ENCODE assay signal across 24 cellular contexts in genomic region chr12:29429999-29430698, GRCh38. TPM values are rescaled to one million over a fixed set of nuclear protein-coding genes. Genes with fewer than 3 reads are reported as not detected.
DNase-seq lines count a peak whose midpoint lies in the region; ATAC-seq, FAIRE-seq and TF ChIP-seq lines count a peak whose summit lies in the region.
"Had no signal": no experiment of that assay in that cellular context is flagged by ENCODE, and none has a peak within 500 bp of the region (broad histone marks: within the 10 kb centered on the region; RNA-seq: fewer than 3 reads in every experiment).

No MANE protein-coding gene starts in this region.

- H3K27ac Mint-ChIP-seq in endodermal cell, result peak overlapping the region; percentile 98
- H3K27ac Mint-ChIP-seq: activated naive CD4-positive, alpha-beta T cell treated with anti-CD3 and anti-CD28 coated beads, Interleukin-2, amount 50 U/mL, for 72 hours; B cell; naive B cell had no signal

- DNase-seq in NCI-H2107 treated with DMSO at 0.1 percent for 48 hours (lab: John Stamatoyannopoulos, UW; ENCODE audit: unreplicated experiment), result peak; percentile 3
- DNase-seq in NCI-H2107 (lab: John Stamatoyannopoulos, UW), result no peak
- peak; percentile 69 for DNase-seq in PC-3
- DNase-seq in endodermal cell, result peak; percentile 88
- peak in 3 of 6 donors; percentile 12 to 59 (median 37) for DNase-seq in pancreas
- no peak for DNase-seq in spleen
- DNase-seq in NCI-H510A treated with DMSO at 0.1 percent for 48 hours (lab: John Stamatoyannopoulos, UW), result no peak
- no peak for DNase-seq in HepG2 (ENCODE audit: low spot score)
- DNase-seq: activated CD4-positive, alpha-beta T cell treated with anti-CD3 and anti-CD28 coated beads for 1 hour; islet precursor cell; naive B cell; NCI-H2029; NCI-H524 treated with DMSO at 0.1 percent for 48 hours; stimulated activated CD4-positive, alpha-beta T cell treated with anti-CD3 and anti-CD28 coated beads, Interleukin-4, amount 100 ng/mL, for 4 hours; substantia nigra; T-helper 9 cell had no signal

- TF ChIP-seq POLR2A in spleen (IDR thresholded peaks at IDR 0.05) (no peak), HepG2 (IDR thresholded peaks at IDR 0.05; ENCODE audit: insufficient read depth in 1 of 2, low read depth in 2 of 2, low read length in 2 of 2) (no peak)

- H3K9me3 Mint-ChIP-seq in endodermal cell, result peaks cover 6% of the 10 kb centered on the region
- H3K9me3 Mint-ChIP-seq: activated naive CD4-positive, alpha-beta T cell treated with anti-CD3 and anti-CD28 coated beads, Interleukin-2, amount 50 U/mL, for 72 hours had no signal

- H2AFZ ChIP-seq in PC-3 (ENCODE audit: low read length) (no peak overlapping the region), HepG2 (ENCODE audit: low read length) (no peak overlapping the region)
- H2AFZ ChIP-seq: hepatocyte, parathyroid adenoma had no signal

- no peak for TF ChIP-seq CTCF in PC-3 (conservative IDR thresholded peaks at IDR 0.05; ENCODE audit: low read depth, low read length)
- TF ChIP-seq CTCF in endodermal cell (conservative IDR thresholded peaks at IDR 0.05), result no peak
- TF ChIP-seq CTCF in pancreas (IDR thresholded peaks at IDR 0.05), result no peak
- TF ChIP-seq CTCF in spleen (IDR thresholded peaks at IDR 0.05 in 8 of 11, conservative IDR thresholded peaks at IDR 0.05 in 3 of 11), result no peak
- no peak for TF ChIP-seq CTCF in HepG2 (CRISPR knock-in tag; IDR thresholded peaks at IDR 0.05)

- CTCF ChIA-PET in PC-3 (lab: Charles Lee) (no interaction called here), HepG2 (lab: Yijun Ruan, JAX; ENCODE audit: low intra/inter-chr PET ratio, low total read pairs) (no interaction called here)

- 0 out of 2 replicates have a peak, but pooled peaks cover 3% of the 10 kb centered on the region for H3K9me2 ChIP-seq in PC-3 (replicated peaks; ENCODE audit: low read length)

- H3F3A ChIP-seq in PC-3 (ENCODE audit: low read length, unreplicated experiment), result no peaks in the 10 kb centered on the region

- FAIRE-seq in pancreas (lab: Jason Lieb, UNC), result no peak
- no peak for FAIRE-seq in HepG2 (lab: Jason Lieb, UNC)
- FAIRE-seq: urothelium cell line had no signal

- POLR2A ChIA-PET in PC-3 (lab: Charles Lee; ENCODE audit: unreplicated experiment), result no interaction called here
- POLR2A ChIA-PET in HepG2 (lab: Yijun Ruan, JAX), result no interaction called here

- no peak for TF ChIP-seq RAD21 in HepG2 (CRISPR knock-in tag; IDR thresholded peaks at IDR 0.05)

- H3K9ac ChIP-seq in PC-3 (ENCODE audit: low read length), result peak overlapping the region; percentile 3; the same call in 1 of the 2 replicates
- H3K9ac ChIP-seq in endodermal cell (ENCODE audit: extremely low read depth, low read length, poor library complexity, severe bottlenecking), result peak overlapping the region; percentile 51
- no peak overlapping the region for H3K9ac ChIP-seq in HepG2 (ENCODE audit: insufficient read depth, low read depth, low read length)
- H3K9ac ChIP-seq: parathyroid adenoma had no signal

- H3K9me3 ChIP-seq in PC-3 (ENCODE audit: low read length) (no peaks in the 10 kb centered on the region), endodermal cell (ENCODE audit: control insufficient read depth, low read length) (peaks cover 3% of the 10 kb centered on the region), pancreas (no peaks in the 10 kb centered on the region), spleen (no peaks in the 10 kb centered on the region), HepG2 (ENCODE audit: low read length) (no peaks in the 10 kb centered on the region)

- TF ChIP-seq EP300 in HepG2 (IDR thresholded peaks at IDR 0.05; ENCODE audit: low read depth in 2 of 2, low read length in 2 of 2) (no peak), HepG2 (CRISPR knock-in tag; IDR thresholded peaks at IDR 0.05; ENCODE audit: borderline replicate concordance) (no peak)

- peak overlapping the region; percentile 49 for H3K27ac ChIP-seq in PC-3 (ENCODE audit: low read length)
- H3K27ac ChIP-seq in endodermal cell (ENCODE audit: low read depth, low read length), result no peak overlapping the region
- peak overlapping the region in 1 of 4 donors; percentile 44 for H3K27ac ChIP-seq in pancreas
- no peak overlapping the region for H3K27ac ChIP-seq in spleen
- H3K27ac ChIP-seq in HepG2 (ENCODE audit: extremely low read length, insufficient read depth, low read length), result no peak overlapping the region
- H3K27ac ChIP-seq: 22Rv1, hepatocyte, parathyroid adenoma, SK-N-MC had no signal

- H3K27me3 ChIP-seq in PC-3 (ENCODE audit: low read length) (no peaks in the 10 kb centered on the region), endodermal cell (ENCODE audit: control insufficient read depth, insufficient read depth, low read length, poor library complexity, severe bottlenecking) (no peaks in the 10 kb centered on the region), pancreas (no peaks in the 10 kb centered on the region), spleen (replicated peaks in 1 of 7) (no peaks in the 10 kb centered on the region), HepG2 (ENCODE audit: control insufficient read depth in 1 of 2, insufficient read depth in 2 of 2, low read length in 2 of 2) (no peaks in the 10 kb centered on the region)
- H3K27me3 ChIP-seq: hepatocyte had no signal

- H3K4me1 ChIP-seq in PC-3 (ENCODE audit: insufficient read depth, low read length) (peaks cover 54% of the 10 kb centered on the region), endodermal cell (ENCODE audit: control insufficient read depth, insufficient read depth, low read length) (peaks cover 6% of the 10 kb centered on the region), pancreas (peaks cover 0 to 9% (median 6%) of the 10 kb centered on the region in 3 donors), spleen (peaks cover 0 to 21% (median 0%) of the 10 kb centered on the region in 6 donors), HepG2 (ENCODE audit: insufficient read depth, low read length) (no peaks in the 10 kb centered on the region)
- H3K4me1 ChIP-seq: parathyroid adenoma had no signal

- H3K36me3 Mint-ChIP-seq in endodermal cell (ENCODE audit: low read depth), result no peaks in the 10 kb centered on the region
- H3K36me3 Mint-ChIP-seq: activated naive CD4-positive, alpha-beta T cell treated with anti-CD3 and anti-CD28 coated beads, Interleukin-2, amount 50 U/mL, for 72 hours; naive B cell had no signal

- H3K4me3 ChIP-seq in PC-3 (ENCODE audit: low read length), result no peak overlapping the region
- peak overlapping the region; percentile 7 for H3K4me3 ChIP-seq in endodermal cell (ENCODE audit: low read length)
- no peak overlapping the region for H3K4me3 ChIP-seq in pancreas
- H3K4me3 ChIP-seq in spleen, result no peak overlapping the region
- H3K4me3 ChIP-seq in HepG2 (replicated peaks in 1 of 3; ENCODE audit: insufficient read depth in 1 of 3, low read depth in 2 of 3, low read length in 3 of 3), result no peak overlapping the region
- H3K4me3 ChIP-seq: hepatocyte, SK-N-MC had no signal

- 78 to 100% methylated on average over 2 to 3 of the region's 3 CpGs for WGBS in endodermal cell (ENCODE audit: insufficient coverage in 1 of 2, insufficient read length in 1 of 2), 2 experiments
- 48 to 52% methylated on average over 3 of the region's 3 CpGs for WGBS in pancreas, 2 donors
- WGBS in spleen, 5 donors, result 71 to 77% (median 74%) methylated on average over 3 of the region's 3 CpGs
- WGBS in HepG2 (ENCODE audit: low lambda C conversion rate), result 1% methylated on average over 3 of the region's 3 CpGs

- ATAC-seq in PC-3, result peak; percentile 14
- ATAC-seq in pancreas, result peak; percentile 11 to 45 (median 21)
- no peak for ATAC-seq in HepG2
- ATAC-seq: activated naive CD4-positive, alpha-beta T cell treated with anti-CD3 and anti-CD28 coated beads, Interleukin-2, amount 50 U/mL, for 72 hours; HCT116 had no signal

- BruUV-seq in PC-3 (replicated peaks; lab: Mats Ljungman, UMichigan) (no TSS peak), HepG2 (replicated peaks; lab: Mats Ljungman, UMichigan) (no TSS peak)

- H3K79me2 ChIP-seq in PC-3 (ENCODE audit: low read length) (no peaks in the 10 kb centered on the region), HepG2 (ENCODE audit: insufficient read depth, low read length) (no peaks in the 10 kb centered on the region)
- H3K79me2 ChIP-seq: hepatocyte, parathyroid adenoma had no signal

- H3K27me3 Mint-ChIP-seq in endodermal cell (ENCODE audit: insufficient read depth), result no peaks in the 10 kb centered on the region

- H4K20me1 ChIP-seq in PC-3 (ENCODE audit: low read length), result no peaks in the 10 kb centered on the region
- H4K20me1 ChIP-seq in HepG2 (ENCODE audit: insufficient read depth, low read length), result no peaks in the 10 kb centered on the region

- in situ Hi-C loops in HepG2 (cut with HindIII; ENCODE audit: extremely low pct_ligation_motif_present, low pct_unique_long_range_greater_than_20kb), result no loop called here

- H3K4me3 Mint-ChIP-seq in endodermal cell, result peak overlapping the region; percentile 27
- H3K4me3 Mint-ChIP-seq: B cell, naive B cell had no signal

- H3K4me2 ChIP-seq in PC-3 (ENCODE audit: low read length), result no peak overlapping the region
- H3K4me2 ChIP-seq in HepG2 (ENCODE audit: low read depth, low read length), result no peak overlapping the region
- H3K4me2 ChIP-seq: hepatocyte had no signal

- intact Hi-C loops in PC-3 (cut with micrococcal nuclease), result loop anchor here (5.0 kb wide), 3 partner anchors 98 to 268 kb away; no protein-coding TSS in a partner anchor
- intact Hi-C loops in pancreas (cut with DNase I), result no loop called here
- intact Hi-C loops in spleen (cut with DNase I; ENCODE audit: low total_unique reads), result no loop called here
- intact Hi-C loops in HepG2 (cut with micrococcal nuclease; ENCODE audit: unreplicated experiment), result loop anchor here (5.0 kb wide), 1 partner anchor 793 kb away; no protein-coding TSS in a partner anchor

- H3K4me1 Mint-ChIP-seq in endodermal cell, result peaks cover 28% of the 10 kb centered on the region

- H3K36me3 ChIP-seq in PC-3 (ENCODE audit: low read depth, low read length) (no peaks in the 10 kb centered on the region), endodermal cell (ENCODE audit: control insufficient read depth, insufficient read depth, low read length) (no peaks in the 10 kb centered on the region), pancreas (no peaks in the 10 kb centered on the region), spleen (no peaks in the 10 kb centered on the region), HepG2 (replicated peaks in 1 of 2; ENCODE audit: control insufficient read depth in 1 of 2, insufficient read depth in 2 of 2, low read length in 2 of 2) (no peaks in the 10 kb centered on the region)

RNA-seq across cellular contexts. Expression of gene ERGIC2, which starts 49.2 kb away (rescaled TPM):
- 142 and 184 TPM in 2 replicates for total RNA-seq in PC-3 (2014; rRNA removed)
- total RNA-seq in endodermal cell, result 100 to 1,000 TPM; 101 to 170 TPM
- polyA plus RNA-seq in endodermal cell (2013, experiment 1 of 2), result 70.5 TPM
- polyA plus RNA-seq in endodermal cell (2013, experiment 2 of 2), result 68.6 TPM
- 10 to 100 TPM; 30.0 to 66.2 (median 44.4) TPM for total RNA-seq in pancreas
- polyA plus RNA-seq in pancreas, result 10 to 100 TPM; 19.7 to 31.8 TPM
- 10 to 100 TPM; 47.5 to 65.2 (median 55.9) TPM for total RNA-seq in spleen
- polyA plus RNA-seq in spleen, result 10 to 100 TPM; 26.6 to 30.9 (median 30.5) TPM
- total RNA-seq in HepG2 (2016; rRNA removed; fragmentation: Illumina TruSeq; extraction: Trizol), result 70.7 and 73.5 TPM in 2 replicates
- total RNA-seq in HepG2 (2016; cell fraction: cytosol; rRNA removed; fragmentation: Illumina TruSeq; extraction: Trizol; ENCODE audit: low read depth), result 23.3 and 24.8 TPM in 2 replicates
- total RNA-seq in HepG2 (2016; cell fraction: insoluble cytoplasmic fraction; rRNA removed; fragmentation: Illumina TruSeq; extraction: Trizol), result 71.8 and 82.3 TPM in 2 replicates
- 48.8 and 50.7 TPM in 2 replicates for total RNA-seq in HepG2 (2016; cell fraction: membrane; rRNA removed; fragmentation: Illumina TruSeq; extraction: Trizol)
- total RNA-seq in HepG2 (2016; cell fraction: nucleus; rRNA removed; fragmentation: Illumina TruSeq; extraction: Trizol), result 69.6 and 71.8 TPM in 2 replicates
- polyA plus RNA-seq in HepG2 (2011; rRNA removed), result 23.6 and 32.6 TPM in 2 replicates
- 13.5 and 35.1 TPM in 2 replicates for polyA plus RNA-seq in HepG2 (2011; cell fraction: cytosol; rRNA removed)
- polyA plus RNA-seq in HepG2 (2011; cell fraction: nucleus; rRNA removed), result 6.4 and 8.1 TPM in 2 replicates
- 42.3 and 62.7 TPM in 2 replicates for polyA plus RNA-seq in HepG2 (2012)
- polyA plus RNA-seq in HepG2 (2016; cell fraction: cytosol; fragmentation: Illumina TruSeq; extraction: Trizol; ENCODE audit: low read depth), result 21.8 and 24.7 TPM in 2 replicates
- polyA plus RNA-seq in HepG2 (2016; cell fraction: insoluble cytoplasmic fraction; fragmentation: Illumina TruSeq; extraction: Trizol; ENCODE audit: low read depth), result 64.7 and 68.9 TPM in 2 replicates
- 36.0 and 38.8 TPM in 2 replicates for polyA plus RNA-seq in HepG2 (2016; cell fraction: membrane; fragmentation: Illumina TruSeq; extraction: Trizol; ENCODE audit: low read depth)
- polyA plus RNA-seq in HepG2 (2016; cell fraction: nucleus; fragmentation: Illumina TruSeq; extraction: Trizol; ENCODE audit: insufficient read depth, low read depth), result 94.5 and 96.3 TPM in 2 replicates
- polyA minus RNA-seq in HepG2 (2011; rRNA and poly(A)+ RNA removed; ENCODE audit: low replicate concordance), result 10.4 and 16.5 TPM in 2 replicates
- polyA minus RNA-seq in HepG2 (2011; cell fraction: cytosol; rRNA and poly(A)+ RNA removed), result 14.5 and 18.5 TPM in 2 replicates
- polyA minus RNA-seq in HepG2 (2011; cell fraction: nucleus; rRNA and poly(A)+ RNA removed), result 45.0 and 45.2 TPM in 2 replicates

Comparison
In these comparisons a context has a peak if more than half of its experiments do, and no peak if none do; other contexts are left out.
1. DNase-seq: peak in NCI-H2107 treated with DMSO at 0.1 percent for 48 hours (single experiment), PC-3 (single experiment) and endodermal cell (single experiment); none in NCI-H2107 (single experiment), spleen (single experiment), NCI-H510A treated with DMSO at 0.1 percent for 48 hours (single experiment) and HepG2 (single experiment).
2. intact Hi-C loops: an anchor here in PC-3 (5.0 kb wide) and HepG2 (5.0 kb wide); none called in pancreas and spleen.